In genomic region chr1:38275960-38276359, GRCh38 we compare ENCODE assay signal across 10 cellular contexts.
"Had no signal": no experiment of that assay in that cellular context is flagged by ENCODE, and none has a peak within 500 bp of the region (broad histone marks: within the 10 kb centered on the region; RNA-seq: fewer than 3 reads in every experiment).

No MANE protein-coding gene starts in this region.

- H3K4me3 Mint-ChIP-seq: GM23338, H9, HFFc6 had no signal

- H3K4me3 ChIP-seq: GM23248, GM23338, HAP-1 had no signal

- H2AFZ ChIP-seq: GM23248, GM23338 had no signal

- H3K9me3 ChIP-seq: HAP-1 had no signal

- H3K36me3 ChIP-seq: HAP-1 had no signal

- H3K4me2 ChIP-seq: GM23338 had no signal

- ATAC-seq: GM23338, HCT116 had no signal

- H3K9ac ChIP-seq: GM23248 had no signal

- H3K27ac ChIP-seq: GM23248 had no signal

- FAIRE-seq: H54 had no signal

- H3K4me1 ChIP-seq: HAP-1 had no signal

- DNase-seq: GM23248, GOT3, H7, H9, HCEC 1CT, HFFc6 had no signal
